Comparison of ENCODE assay signal across 8 cellular contexts in the genomic region with DNA sequence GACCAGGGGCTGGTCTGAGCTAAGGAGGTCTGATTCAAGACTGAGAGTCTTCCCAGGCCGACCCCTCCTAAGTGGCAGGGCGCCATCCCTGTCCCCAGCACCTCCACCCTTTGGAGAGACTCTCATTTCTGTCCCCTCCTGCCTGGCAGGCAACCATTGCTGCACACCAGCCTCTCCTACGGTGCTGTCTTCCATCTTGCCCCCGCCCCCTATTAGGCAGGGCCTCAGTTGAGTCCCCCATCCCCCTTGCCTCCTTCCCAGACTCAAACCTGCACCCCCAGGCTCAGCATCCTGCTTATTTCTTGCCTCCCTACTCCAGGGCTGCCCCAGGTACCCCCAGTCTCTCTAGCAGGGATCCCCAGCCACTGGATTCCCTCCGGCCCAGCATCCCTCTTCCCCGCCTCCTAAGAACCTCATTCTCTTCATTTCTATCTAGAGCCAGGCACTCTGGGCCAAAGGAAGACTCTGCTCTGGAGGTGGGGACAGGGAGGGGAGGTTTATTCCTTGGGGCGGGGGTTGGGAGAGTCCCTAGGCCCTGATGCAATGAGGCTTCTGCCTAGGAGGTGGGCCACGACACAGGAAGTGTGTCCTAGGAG. TPM values are rescaled to one million over a fixed set of nuclear protein-coding genes. Genes with fewer than 3 reads are reported as not detected.
DNase-seq lines count a peak whose midpoint lies in the region; ATAC-seq, FAIRE-seq and TF ChIP-seq lines count a peak whose summit lies in the region.

No MANE protein-coding gene starts in this region.

- intact Hi-C loops in pancreas (cut with DNase I): no loop called here

- H3K27me3 Mint-ChIP-seq in endodermal cell (ENCODE audit: insufficient read depth): peaks cover 11% of the 10 kb centered on the region

- no peak for TF ChIP-seq CTCF in endodermal cell (conservative IDR thresholded peaks at IDR 0.05)
- no peak for TF ChIP-seq CTCF in pancreas (IDR thresholded peaks at IDR 0.05)

- ATAC-seq in pancreas (no peak), GM19455 (IDR thresholded peaks at IDR 0.05; ENCODE audit: unreplicated experiment) (no peak)

- no peaks in the 10 kb centered on the region for H3K9me3 Mint-ChIP-seq in endodermal cell

- no peaks in the 10 kb centered on the region for H3K27me3 ChIP-seq in endodermal cell (ENCODE audit: control insufficient read depth, insufficient read depth, low read length, poor library complexity, severe bottlenecking)
- no peaks in the 10 kb centered on the region for H3K27me3 ChIP-seq in pancreas

- H3K27ac ChIP-seq in endodermal cell (ENCODE audit: low read depth, low read length): peak overlapping the region; percentile 99
- H3K27ac ChIP-seq in pancreas: peak overlapping the region; percentile 18 to 66 (median 33)

- DNase-seq in DMS53 treated with DMSO at 0.1 percent for 48 hours (lab: John Stamatoyannopoulos, UW; ENCODE audit: unreplicated experiment): peak; percentile 30
- peak; percentile 78 for DNase-seq in NCI-H510A (lab: John Stamatoyannopoulos, UW)
- DNase-seq in endodermal cell: peak; percentile 81
- DNase-seq in pancreas: peak in 1 of 6 donors; percentile 50
- no peak for DNase-seq in SW480 (ENCODE audit: low spot score)
- DNase-seq in RCC 7860 (ENCODE audit: low spot score): no peak
- no peak for DNase-seq in dedifferentiated amniotic fluid mesenchymal stem cell (ENCODE audit: extremely low spot score)

- H3K9me3 ChIP-seq in endodermal cell (ENCODE audit: control insufficient read depth, low read length): no peaks in the 10 kb centered on the region
- no peaks in the 10 kb centered on the region for H3K9me3 ChIP-seq in pancreas

- FAIRE-seq in pancreas (lab: Jason Lieb, UNC) (no peak), RCC 7860 (lab: Jason Lieb, UNC) (no peak)

- peak overlapping the region; percentile 90 for H3K27ac Mint-ChIP-seq in endodermal cell

- peaks cover 20% of the 10 kb centered on the region for H3K4me1 Mint-ChIP-seq in endodermal cell

- H3K9ac ChIP-seq in endodermal cell (ENCODE audit: extremely low read depth, low read length, poor library complexity, severe bottlenecking): peak overlapping the region; percentile 20

- H3K4me3 ChIP-seq in endodermal cell (ENCODE audit: low read length) (peak overlapping the region; percentile 17), pancreas (peak overlapping the region in 1 of 4 donors; percentile 28)

- WGBS in endodermal cell (ENCODE audit: insufficient coverage in 1 of 2, insufficient read length in 1 of 2), 2 experiments: 4 to 29% methylated on average over 3 to 8 of the region's 8 CpGs
- 74 to 78% methylated on average over 8 of the region's 8 CpGs for WGBS in pancreas, 2 donors

- H3K36me3 ChIP-seq in endodermal cell (ENCODE audit: control insufficient read depth, insufficient read depth, low read length): peaks cover 4% of the 10 kb centered on the region
- no peaks in the 10 kb centered on the region for H3K36me3 ChIP-seq in pancreas

- H3K4me3 Mint-ChIP-seq in endodermal cell: peak overlapping the region; percentile 80

- peaks cover 8% of the 10 kb centered on the region for H3K36me3 Mint-ChIP-seq in endodermal cell (ENCODE audit: low read depth)

- peaks cover 5% of the 10 kb centered on the region for H3K4me1 ChIP-seq in endodermal cell (ENCODE audit: control insufficient read depth, insufficient read depth, low read length)
- H3K4me1 ChIP-seq in pancreas: peaks cover 10 to 29% (median 15%) of the 10 kb centered on the region in 3 donors

RNA-seq across cellular contexts. Expression of a gene that starts 1.7 kb away (rescaled TPM):
- total RNA-seq in endodermal cell (10 to 100 TPM; 45.0 to 51.4 TPM), pancreas (under 1 TPM; 0.37 to 0.79 (median 0.50) TPM)
- 111 TPM for polyA plus RNA-seq in endodermal cell (2013, experiment 1 of 2)
- polyA plus RNA-seq in endodermal cell (2013, experiment 2 of 2): 95.2 TPM
- polyA plus RNA-seq in pancreas: 1 to 10 TPM; 1.2 to 1.9 TPM

RNA-seq across cellular contexts. Expression of a gene that starts 20.1 kb away (rescaled TPM):
- total RNA-seq in endodermal cell: 10 to 100 TPM; 47.2 to 53.5 TPM
- 34.7 TPM for polyA plus RNA-seq in endodermal cell (2013, experiment 1 of 2)
- 34.0 TPM for polyA plus RNA-seq in endodermal cell (2013, experiment 2 of 2)
- total RNA-seq in pancreas: 10 to 100 TPM in 3 of 6 donors, 1 to 10 TPM in 3; 6.8 to 14.4 (median 11.9) TPM
- 10 to 100 TPM; 16.7 to 25.7 TPM for polyA plus RNA-seq in pancreas

RNA-seq across cellular contexts. Expression of a gene that starts 55.7 kb away (rescaled TPM):
- total RNA-seq in endodermal cell (100 to 1,000 TPM; 258 to 298 TPM), pancreas (100 to 1,000 TPM in 4 of 6 donors, 10 to 100 TPM in 2; 79.8 to 135 (median 118) TPM)
- polyA plus RNA-seq in endodermal cell (2013, experiment 1 of 2): 420 TPM
- polyA plus RNA-seq in endodermal cell (2013, experiment 2 of 2): 373 TPM
- 100 to 1,000 TPM; 351 to 441 TPM for polyA plus RNA-seq in pancreas

Comparison
In these comparisons a context has a peak if more than half of its experiments do, and no peak if none do; other contexts are left out.
1. DNase-seq: peak in DMS53 treated with DMSO at 0.1 percent for 48 hours (single experiment), NCI-H510A (single experiment) and endodermal cell (single experiment); none in SW480 (single experiment), RCC 7860 (single experiment) and dedifferentiated amniotic fluid mesenchymal stem cell (single experiment).
2. RNA of a gene that starts 1.7 kb away (total RNA-seq): 45.0 to 51.4 TPM in endodermal cell; 0.37 to 0.79 TPM in pancreas; every median in the first group is over 10 times any median in the second.